8 cellular contexts compared by ENCODE assay signal in the genomic region with DNA sequence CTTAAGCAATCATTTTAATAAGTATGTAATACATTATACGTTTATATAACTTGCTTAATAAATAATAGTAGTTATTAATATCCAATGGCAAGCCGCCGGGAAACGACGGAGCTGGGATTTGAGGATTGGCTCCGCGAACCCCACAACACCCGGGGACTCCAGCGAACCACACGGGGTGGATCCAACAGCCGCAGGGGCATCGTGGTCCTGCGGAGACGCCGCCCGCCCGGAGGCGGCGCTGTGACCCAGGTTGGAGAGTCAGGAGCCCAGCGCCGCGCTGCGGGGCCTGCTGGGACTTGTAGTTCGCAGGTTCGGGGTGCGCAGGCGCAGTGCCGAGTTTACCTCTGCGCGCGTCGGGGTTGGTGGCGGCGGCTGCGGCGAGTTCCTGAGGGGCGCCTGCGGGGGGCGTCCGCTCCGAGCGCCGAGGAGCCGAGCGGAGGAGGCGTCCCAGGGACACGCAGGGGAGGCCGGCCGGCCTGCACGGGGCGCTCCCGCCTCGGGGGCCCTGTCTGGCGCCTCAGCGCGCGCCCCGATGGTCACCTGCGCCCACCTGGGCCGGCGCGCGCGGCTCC. TPM values are rescaled to one million over a fixed set of nuclear protein-coding genes. Genes with fewer than 3 reads are reported as not detected.
A peak's percentile ranks its signal among the peaks of the same experiment; 100 is the strongest.
DNase-seq lines count a peak whose midpoint lies in the region; ATAC-seq and TF ChIP-seq lines count a peak whose summit lies in the region.

Gene ZNF554 (plus strand): TSS at position 329 of the 572 bp plus-strand sequence. CDS start 204 bp downstream, at position 533.

- no peaks in the 10 kb centered on the region for H4K20me1 ChIP-seq in PC-3 (ENCODE audit: low read length)

- no peaks in the 10 kb centered on the region for H3K79me2 ChIP-seq in PC-3 (ENCODE audit: low read length)

- peak within 1 kb of the TSS; percentile 93 for H3K4me2 ChIP-seq in PC-3 (ENCODE audit: low read length)

- peak; percentile 90 for DNase-seq in DMS79 (lab: John Stamatoyannopoulos, UW)
- DNase-seq in KBM-7: peak; percentile 98
- peak; percentile 92 for DNase-seq in PC-3
- peak; percentile 99 for DNase-seq in activated T-cell treated with anti-CD3 and anti-CD28 coated beads, Interleukin-2, amount 50 U/mL, for 4 hours
- peak; percentile 77 for DNase-seq in esophagus squamous epithelium (lab: John Stamatoyannopoulos, UW)
- DNase-seq in stimulated activated CD8-positive, alpha-beta memory T cell treated with anti-CD3 and anti-CD28 coated beads, Interleukin-7, amount 100 ng/mL, for 24 hours (ENCODE audit: low read depth): peak; percentile 93

- H3K4me1 ChIP-seq in PC-3 (ENCODE audit: insufficient read depth, low read length): no peaks in the 10 kb centered on the region
- H3K4me1 ChIP-seq in esophagus squamous epithelium: peaks cover 0 to 18% (median 4%) of the 10 kb centered on the region in 3 donors
- peaks cover 0 to 8% of the 10 kb centered on the region in 2 donors for H3K4me1 ChIP-seq in muscle layer of duodenum (ENCODE audit: control insufficient read depth in 1 of 2, insufficient read depth in 2 of 2, low read length in 2 of 2)

- WGBS in esophagus squamous epithelium, 2 donors: 1 to 2% methylated on average over 13 to 19 of the region's 64 CpGs

- H3K9ac ChIP-seq in PC-3 (ENCODE audit: low read length): peak within 1 kb of the TSS; percentile 58

- H3K27me3 Mint-ChIP-seq in activated T-cell treated with anti-CD3 and anti-CD28 coated beads, Interleukin-2, amount 50 U/mL, for 4 hours (ENCODE audit: low read depth): no peaks in the 10 kb centered on the region

- H3K9me3 Mint-ChIP-seq in activated T-cell treated with anti-CD3 and anti-CD28 coated beads, Interleukin-2, amount 50 U/mL, for 4 hours: no peaks in the 10 kb centered on the region

- H3K9me3 ChIP-seq in PC-3 (ENCODE audit: low read length): no peaks in the 10 kb centered on the region
- no peaks in the 10 kb centered on the region for H3K9me3 ChIP-seq in esophagus squamous epithelium
- no peaks in the 10 kb centered on the region for H3K9me3 ChIP-seq in muscle layer of duodenum (ENCODE audit: control insufficient read depth in 1 of 2, low read length in 2 of 2)

- H3F3A ChIP-seq in PC-3 (ENCODE audit: low read length, unreplicated experiment): no peaks in the 10 kb centered on the region

- TF ChIP-seq POLR2A in esophagus squamous epithelium (IDR thresholded peaks at IDR 0.05): peak in 2 of 4 donors; percentile 29 to 41

- peaks cover 2% of the 10 kb centered on the region for H3K36me3 Mint-ChIP-seq in activated T-cell treated with anti-CD3 and anti-CD28 coated beads, Interleukin-2, amount 50 U/mL, for 4 hours (ENCODE audit: insufficient read depth)

- no peaks in the 10 kb centered on the region for H3K27me3 ChIP-seq in PC-3 (ENCODE audit: low read length)
- H3K27me3 ChIP-seq in esophagus squamous epithelium: no peaks in the 10 kb centered on the region
- no peaks in the 10 kb centered on the region for H3K27me3 ChIP-seq in muscle layer of duodenum (ENCODE audit: low read depth, low read length)

- H2AFZ ChIP-seq in PC-3 (ENCODE audit: low read length): peak within 1 kb of the TSS; percentile 69

- H3K4me3 Mint-ChIP-seq in activated T-cell treated with anti-CD3 and anti-CD28 coated beads, Interleukin-2, amount 50 U/mL, for 4 hours: peak within 1 kb of the TSS; percentile 84

- no peaks in the 10 kb centered on the region for H3K9me2 ChIP-seq in PC-3 (replicated peaks; ENCODE audit: low read length)

- in situ Hi-C loops in KBM-7 (cut with MboI; ENCODE audit: low pct_unique_long_range_greater_than_20kb, low sequenced_read_pairs): no loop called here

- peak within 1 kb of the TSS; percentile 77 for H3K4me3 ChIP-seq in PC-3 (ENCODE audit: low read length)
- H3K4me3 ChIP-seq in esophagus squamous epithelium: peak within 1 kb of the TSS; percentile 75 to 99 (median 96)
- peak within 1 kb of the TSS; percentile 70 to 91 for H3K4me3 ChIP-seq in muscle layer of duodenum (ENCODE audit: low read depth in 1 of 2, low read length in 2 of 2)

- CTCF ChIA-PET in PC-3 (lab: Charles Lee): interaction anchor here (0.6 kb wide), 1 partner anchor 1073 kb away, joined by 5 read pairs; no protein-coding TSS in a partner anchor

- no TSS peak for BruUV-seq in PC-3 (replicated peaks; lab: Mats Ljungman, UMichigan)

- H3K36me3 ChIP-seq in PC-3 (ENCODE audit: low read depth, low read length): no peaks in the 10 kb centered on the region
- H3K36me3 ChIP-seq in esophagus squamous epithelium: peaks cover 0 to 20% (median under 1%) of the 10 kb centered on the region in 3 donors
- peaks cover 0 to 22% of the 10 kb centered on the region in 2 donors for H3K36me3 ChIP-seq in muscle layer of duodenum (ENCODE audit: control insufficient read depth in 1 of 2, insufficient read depth in 2 of 2, low read length in 2 of 2)

- H3K27ac ChIP-seq in PC-3 (ENCODE audit: low read length) (no peak within 1 kb of the TSS), esophagus squamous epithelium (peak within 1 kb of the TSS; percentile 53 to 85 (median 74)), muscle layer of duodenum (ENCODE audit: low read length) (no peak within 1 kb of the TSS)

- ATAC-seq in GM21717 (IDR thresholded peaks at IDR 0.05; ENCODE audit: unreplicated experiment): peak; percentile 53
- ATAC-seq in PC-3: peak; percentile 96
- peak; percentile 98 for ATAC-seq in activated T-cell treated with anti-CD3 and anti-CD28 coated beads, Interleukin-2, amount 50 U/mL, for 4 hours

- POLR2A ChIA-PET in PC-3 (lab: Charles Lee; ENCODE audit: unreplicated experiment): interaction anchor here (0.6 kb wide), 1 partner anchor 645 kb away, joined by 4 read pairs; no protein-coding TSS in a partner anchor

- intact Hi-C loops in PC-3 (cut with micrococcal nuclease) (no loop called here), esophagus squamous epithelium (cut with DNase I) (no loop called here)

- peaks cover 6% of the 10 kb centered on the region for H3K4me1 Mint-ChIP-seq in activated T-cell treated with anti-CD3 and anti-CD28 coated beads, Interleukin-2, amount 50 U/mL, for 4 hours (ENCODE audit: low read depth)

- TF ChIP-seq CTCF in PC-3 (conservative IDR thresholded peaks at IDR 0.05; ENCODE audit: low read depth, low read length) (peak; percentile 74), esophagus squamous epithelium (IDR thresholded peaks at IDR 0.05) (peak; percentile 94 to 99 (median 97))

RNA-seq across cellular contexts. Expression of gene ZNF554, which starts in this region (rescaled TPM):
- total RNA-seq in PC-3 (2014; rRNA removed) (1.6 and 2.3 TPM in 2 replicates), esophagus squamous epithelium (1 to 10 TPM in 3 of 4 donors, under 1 TPM in 1; 0.70 to 5.1 (median 4.0) TPM)
- 1 to 10 TPM; 1.0 to 1.2 (median 1.2) TPM for total RNA-seq in activated T-cell treated with anti-CD3 and anti-CD28 coated beads, Interleukin-2, amount 50 U/mL, for 4 hours

Comparison
In these comparisons a context has a peak if more than half of its experiments do, and no peak if none do; other contexts are left out.
1. H3K27ac ChIP-seq: peak in esophagus squamous epithelium (4 of 4); none in PC-3 (single experiment) and muscle layer of duodenum (single experiment).
2. Peak in every context shown above with its lines, with median percentiles within 50 percentile points of each other: DNase-seq, ATAC-seq and H3K4me3 ChIP-seq.